18 cellular contexts compared by ENCODE assay signal in the genomic region with DNA sequence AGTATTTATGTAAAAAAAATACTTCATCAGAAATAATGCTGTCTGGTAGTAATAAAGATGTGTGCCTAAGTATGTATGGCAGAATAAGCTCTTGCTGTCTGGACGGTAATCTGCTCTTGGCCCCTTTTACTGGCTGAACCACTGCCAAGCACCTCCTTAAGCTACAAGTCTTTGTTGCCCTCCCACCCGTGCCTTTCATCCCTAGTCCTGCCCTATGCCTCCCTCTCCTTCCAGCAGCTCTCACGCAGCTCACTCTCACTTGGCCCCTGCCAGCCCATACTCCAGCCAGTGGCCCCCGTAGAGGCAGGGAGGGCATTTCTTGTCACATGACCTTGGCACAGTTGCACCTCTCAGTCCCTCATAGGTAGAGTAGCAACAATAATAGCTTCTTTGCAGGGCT.
"Had no signal": no experiment of that assay in that cellular context is flagged by ENCODE, and none has a peak within 500 bp of the region (broad histone marks: within the 10 kb centered on the region; RNA-seq: fewer than 3 reads in every experiment).

No MANE protein-coding gene starts in this region.

- H3K27me3 ChIP-seq: breast epithelium, gastrocnemius medialis, left lung, upper lobe of left lung had no signal

- H3K4me1 ChIP-seq: breast epithelium, gastrocnemius medialis, left lung, spleen, upper lobe of left lung had no signal

- ATAC-seq: activated CD4-positive, alpha-beta T cell treated with anti-CD3 and anti-CD28 coated beads for 36 hours; activated CD8-positive, alpha-beta memory T cell treated with anti-CD3 and anti-CD28 coated beads, Interleukin-2, amount 10 ng/mL, durations not matched to agents 7 days and 5 days; activated CD8-positive, alpha-beta T cell treated with anti-CD3 and anti-CD28 coated beads, Interleukin-2, amount 10 ng/mL, durations not matched to agents 7 days and 5 days; activated naive CD8-positive, alpha-beta T cell treated with anti-CD3 and anti-CD28 coated beads, Interleukin-2, amount 50 U/mL, for 24 hours; esophagus mucosa; gastrocnemius medialis; left lung; stimulated activated naive CD8-positive, alpha-beta T cell treated with anti-CD3 and anti-CD28 coated beads, Interleukin-15, Interleukin-2, amounts not matched to agents 100 U/mL and 50 U/mL, for 24 hours had no signal

- H3K27ac ChIP-seq: breast epithelium, gastrocnemius medialis, left lung, neutrophil, spleen, thoracic aorta, upper lobe of left lung had no signal

- DNase-seq: activated CD4-positive, alpha-beta T cell treated with anti-CD3 and anti-CD28 coated beads for 36 hours; activated CD4-positive, CD25-positive, alpha-beta regulatory T cell; activated CD8-positive, alpha-beta memory T cell treated with anti-CD3 and anti-CD28 coated beads, Interleukin-2, amount 10 ng/mL, durations not matched to agents 7 days and 5 days; activated CD8-positive, alpha-beta T cell treated with anti-CD3 and anti-CD28 coated beads, Interleukin-2, amount 10 ng/mL, durations not matched to agents 7 days and 5 days; activated naive CD8-positive, alpha-beta T cell treated with anti-CD3 and anti-CD28 coated beads, Interleukin-2, amount 50 U/mL, for 24 hours; activated T-cell treated with anti-CD3 and anti-CD28 coated beads, Interleukin-2, amount 50 U/mL, for 48 hours; endodermal cell; gastrocnemius medialis; glutamatergic neuron; left lung; spleen; stimulated activated naive CD8-positive, alpha-beta T cell treated with anti-CD3 and anti-CD28 coated beads, Interleukin-15, Interleukin-2, amounts not matched to agents 100 U/mL and 50 U/mL, for 24 hours; T-helper 1 cell; upper lobe of left lung had no signal

- H3K36me3 ChIP-seq: breast epithelium, gastrocnemius medialis, left lung, neutrophil, spleen, thoracic aorta, upper lobe of left lung had no signal

- H3K4me3 ChIP-seq: breast epithelium, gastrocnemius medialis, left lung, spleen, thoracic aorta, upper lobe of left lung had no signal

- H3K9me3 ChIP-seq: breast epithelium, gastrocnemius medialis, left lung, neutrophil, spleen, thoracic aorta, upper lobe of left lung had no signal
